In genomic region chr17:14070344-14071007, GRCh38 we compare ENCODE assay signal across 9 cellular contexts. TPM values are rescaled to one million over a fixed set of nuclear protein-coding genes. Genes with fewer than 3 reads are reported as not detected.
DNase-seq lines count a peak whose midpoint lies in the region; ATAC-seq and TF ChIP-seq lines count a peak whose summit lies in the region.
"Had no signal": no experiment of that assay in that cellular context is flagged by ENCODE, and none has a peak within 500 bp of the region (broad histone marks: within the 10 kb centered on the region; RNA-seq: fewer than 3 reads in every experiment).

No MANE protein-coding gene starts in this region.

- H3K4me1 ChIP-seq in A673 (ENCODE audit: insufficient read depth, low read length, poor library complexity, severe bottlenecking), result peaks cover 6% of the 10 kb centered on the region
- peaks cover 7% of the 10 kb centered on the region; the same call in 1 of the 2 replicates for H3K4me1 ChIP-seq in HUES64 (ENCODE audit: insufficient read depth, low read length)
- peaks cover 15 to 19% of the 10 kb centered on the region in 2 donors for H3K4me1 ChIP-seq in mucosa of rectum (ENCODE audit: control insufficient read depth in 2 of 2, insufficient read depth in 2 of 2, low read length in 2 of 2)

- H3K27me3 ChIP-seq in A673 (replicated peaks; ENCODE audit: insufficient read depth, low read depth, low read length, poor library complexity), result no peaks in the 10 kb centered on the region
- no peaks in the 10 kb centered on the region for H3K27me3 ChIP-seq in HUES64 (ENCODE audit: insufficient read depth, low read length)
- H3K27me3 ChIP-seq in mucosa of rectum (ENCODE audit: control insufficient read depth in 2 of 2, insufficient read depth in 2 of 2, low read length in 2 of 2), result no peaks in the 10 kb centered on the region

- H3K27me3 Mint-ChIP-seq in central memory CD8-positive, alpha-beta T cell, result no peaks in the 10 kb centered on the region

- peaks cover 33% of the 10 kb centered on the region for H3K4me1 Mint-ChIP-seq in central memory CD8-positive, alpha-beta T cell

- H3K4me3 ChIP-seq in A673 (ENCODE audit: low read depth, low read length, poor library complexity, severe bottlenecking) (peak overlapping the region; percentile 92), HUES64 (ENCODE audit: low read length) (peak overlapping the region; percentile 99), mucosa of rectum (ENCODE audit: low read length in 2 of 2) (peak overlapping the region; percentile 95 to 99)

- H3K4me3 Mint-ChIP-seq in central memory CD8-positive, alpha-beta T cell, result peak overlapping the region; percentile 94

- no peak overlapping the region for H3K27ac Mint-ChIP-seq in central memory CD8-positive, alpha-beta T cell (ENCODE audit: low read depth)

- H3K36me3 Mint-ChIP-seq in central memory CD8-positive, alpha-beta T cell (ENCODE audit: insufficient read depth), result peaks cover 6% of the 10 kb centered on the region

- no peak for DNase-seq in A673 (ENCODE audit: low spot score)
- no peak for DNase-seq in central memory CD8-positive, alpha-beta T cell (ENCODE audit: low spot score in 2 of 2)
- DNase-seq in NK-92 treated with Interleukin-12 subunit alpha and Interleukin-12 subunit beta, amount 100 ng/mL, for 24 hours (lab: John Stamatoyannopoulos, UW), result no peak
- no peak for DNase-seq in COR-L47 (lab: John Stamatoyannopoulos, UW)
- no peak for DNase-seq in NCI-H1436 treated with DMSO at 0.1 percent for 48 hours (lab: John Stamatoyannopoulos, UW)
- DNase-seq in RPMI8226, result no peak
- DNase-seq: GF-D8 had no signal

- intact Hi-C loops in A673 (cut with micrococcal nuclease; ENCODE audit: unreplicated experiment), result no loop called here

- POLR2A ChIA-PET in A673 (lab: Charles Lee; ENCODE audit: low non-redundant PET), result no interaction called here

- WGBS in HUES64, result 88% methylated on average over 5 of the region's 6 CpGs

- peaks cover 6% of the 10 kb centered on the region for H3K9me3 ChIP-seq in A673 (ENCODE audit: low read depth, low read length, poor library complexity, severe bottlenecking)
- H3K9me3 ChIP-seq in HUES64 (ENCODE audit: insufficient read depth, low read depth, low read length), result no peaks in the 10 kb centered on the region
- H3K9me3 ChIP-seq in mucosa of rectum (ENCODE audit: control insufficient read depth in 2 of 2, low read length in 2 of 2), result no peaks in the 10 kb centered on the region

- peaks cover 18% of the 10 kb centered on the region for H3K36me3 ChIP-seq in A673 (ENCODE audit: insufficient read depth, low read length, poor library complexity, severe bottlenecking)
- peaks cover 28% of the 10 kb centered on the region for H3K36me3 ChIP-seq in HUES64 (ENCODE audit: insufficient read depth, low read length)
- H3K36me3 ChIP-seq in mucosa of rectum (ENCODE audit: control insufficient read depth in 2 of 2, insufficient read depth in 2 of 2, low read length in 2 of 2), result peaks cover 3% of the 10 kb centered on the region in 2 donors

- ATAC-seq in central memory CD8-positive, alpha-beta T cell (replicated peaks; ENCODE audit: extremely low read depth, poor library complexity, severe bottlenecking), result no peak

- no peak for TF ChIP-seq CTCF in A673 (conservative IDR thresholded peaks at IDR 0.05; ENCODE audit: low read depth, low read length)

- CTCF ChIA-PET in A673 (lab: Charles Lee), result no interaction called here

- TSS peak; percentile 49 for BruUV-seq in A673 (replicated peaks; lab: Mats Ljungman, UMichigan)

- no peak overlapping the region for H3K27ac ChIP-seq in A673 (ENCODE audit: low read depth, low read length, poor library complexity, severe bottlenecking)
- no peak overlapping the region for H3K27ac ChIP-seq in HUES64 (ENCODE audit: low read depth, low read length)
- peak overlapping the region; percentile 32 to 87 for H3K27ac ChIP-seq in mucosa of rectum (ENCODE audit: low read depth in 2 of 2, low read length in 2 of 2)

- H3K9me3 Mint-ChIP-seq in central memory CD8-positive, alpha-beta T cell, result no peaks in the 10 kb centered on the region

- peak overlapping the region; percentile 96; the same call in 1 of the 2 replicates for H3K9ac ChIP-seq in HUES64 (ENCODE audit: low read depth, low read length)
- peak overlapping the region in 1 of 2 donors; percentile 92 for H3K9ac ChIP-seq in mucosa of rectum (ENCODE audit: low read depth in 1 of 2, low read length in 2 of 2)

RNA-seq across cellular contexts. Expression of gene COX10, which starts 1.2 kb away (rescaled TPM):
- total RNA-seq in A673 (2021), result 19.1 and 20.0 TPM in 2 replicates
- polyA plus RNA-seq in HUES64 (2013, experiment 1 of 2), result 19.4 TPM
- polyA plus RNA-seq in HUES64 (2013, experiment 2 of 2), result 17.9 TPM

Comparison
In these comparisons a context has a peak if more than half of its experiments do, and no peak if none do; other contexts are left out.
1. H3K27ac ChIP-seq: peak in mucosa of rectum (2 of 2); none in A673 (single experiment) and HUES64 (single experiment).
2. Peak in every context shown above with its lines, with median percentiles within 50 percentile points of each other: H3K4me3 ChIP-seq.